In genomic region chr15:63052961-63053698, GRCh38 we compare ENCODE assay signal across 11 cellular contexts. TPM values are rescaled to one million over a fixed set of nuclear protein-coding genes. Genes with fewer than 3 reads are reported as not detected.
DNase-seq lines count a peak whose midpoint lies in the region; ATAC-seq, FAIRE-seq and TF ChIP-seq lines count a peak whose summit lies in the region.
"Had no signal": no experiment of that assay in that cellular context is flagged by ENCODE, and none has a peak within 500 bp of the region (broad histone marks: within the 10 kb centered on the region; RNA-seq: fewer than 3 reads in every experiment).

No MANE protein-coding gene starts in this region.

- H3K4me3 ChIP-seq in WI38 (ENCODE audit: low read depth, low read length) (peak overlapping the region; percentile 24; the same call in 1 of the 2 replicates), heart left ventricle (peak overlapping the region in 5 of 12 donors; percentile 2 to 16 (median 10)), prostate gland (no peak overlapping the region), mucosa of descending colon (no peak overlapping the region)
- H3K4me3 ChIP-seq: PC-9 had no signal

- H3K4me1 ChIP-seq in heart left ventricle (peaks cover 7 to 98% (median 81%) of the 10 kb centered on the region in 12 donors), prostate gland (replicated peaks) (peaks cover 48% of the 10 kb centered on the region), mucosa of descending colon (ENCODE audit: low read depth) (peaks cover 59% of the 10 kb centered on the region)

- TF ChIP-seq CTCF in WI38 (IDR thresholded peaks at IDR 0.05; ENCODE audit: low read depth, low read length) (no peak), heart left ventricle (IDR thresholded peaks at IDR 0.05) (no peak), prostate gland (IDR thresholded peaks at IDR 0.05) (no peak), mucosa of descending colon (IDR thresholded peaks at IDR 0.05) (no peak)

- peaks cover 14% of the 10 kb centered on the region for H3K4me1 Mint-ChIP-seq in activated T-cell treated with anti-CD3 and anti-CD28 coated beads, Interleukin-2, amount 50 U/mL, for 72 hours (ENCODE audit: low read depth)

- H3K36me3 Mint-ChIP-seq in activated T-cell treated with anti-CD3 and anti-CD28 coated beads, Interleukin-2, amount 50 U/mL, for 72 hours (ENCODE audit: insufficient read depth in 2 of 2): peaks cover 1 to 2% of the 10 kb centered on the region in 2 donors

- H3K27me3 ChIP-seq in heart left ventricle (no peaks in the 10 kb centered on the region), prostate gland (replicated peaks; ENCODE audit: insufficient read depth) (no peaks in the 10 kb centered on the region)

- DNase-seq in EH (ENCODE audit: low read depth) (peak; percentile 89), heart left ventricle (peak; percentile 68 to 84 (median 70)), prostate gland (ENCODE audit: low spot score) (peak; percentile 83), GM12891 (ENCODE audit: insufficient read length, low spot score) (no peak), mucosa of descending colon (no peak)
- DNase-seq in activated T-cell treated with anti-CD3 and anti-CD28 coated beads, Interleukin-2, amount 50 U/mL, for 72 hours: no peak
- DNase-seq: DMS53; PC-9; stimulated activated CD4-positive, alpha-beta T cell treated with anti-CD3 and anti-CD28 coated beads, Interleukin-1b, Interleukin-23, amount 100 ng/mL, for 48 hours had no signal

- intact Hi-C loops in heart left ventricle (cut with DNase I): no loop called here
- intact Hi-C loops in prostate gland (cut with DNase I): no loop called here
- intact Hi-C loops in mucosa of descending colon (cut with DNase I, micrococcal nuclease): no loop called here

- H3K36me3 ChIP-seq in heart left ventricle: peaks cover 2 to 71% (median 23%) of the 10 kb centered on the region in 9 donors
- H3K36me3 ChIP-seq in prostate gland: peaks cover 3 to 7% of the 10 kb centered on the region in 2 donors
- H3K36me3 ChIP-seq in mucosa of descending colon (ENCODE audit: low read depth): peaks cover 9% of the 10 kb centered on the region

- no peak overlapping the region for H3K27ac Mint-ChIP-seq in activated T-cell treated with anti-CD3 and anti-CD28 coated beads, Interleukin-2, amount 50 U/mL, for 72 hours

- ATAC-seq in heart left ventricle (peak; percentile 34 to 51 (median 42)), mucosa of descending colon (no peak), HG02610 (IDR thresholded peaks at IDR 0.05; ENCODE audit: unreplicated experiment) (no peak)
- no peak for ATAC-seq in activated T-cell treated with anti-CD3 and anti-CD28 coated beads, Interleukin-2, amount 50 U/mL, for 72 hours (replicated peaks in 1 of 2)

- TF ChIP-seq POLR2A in heart left ventricle (IDR thresholded peaks at IDR 0.05) (peak in 1 of 2 donors; percentile 46), prostate gland (IDR thresholded peaks at IDR 0.05) (no peak), GM12891 (IDR thresholded peaks at IDR 0.05; ENCODE audit: low read depth, low read length) (no peak)

- no peaks in the 10 kb centered on the region for H3K9me3 Mint-ChIP-seq in activated T-cell treated with anti-CD3 and anti-CD28 coated beads, Interleukin-2, amount 50 U/mL, for 72 hours

- H3K27me3 Mint-ChIP-seq in activated T-cell treated with anti-CD3 and anti-CD28 coated beads, Interleukin-2, amount 50 U/mL, for 72 hours (ENCODE audit: low read depth): no peaks in the 10 kb centered on the region

- WGBS in heart left ventricle, 4 donors: 8 to 22% (median 14%) methylated on average over 7 of the region's 7 CpGs
- WGBS in prostate gland: 28% methylated on average over 7 of the region's 7 CpGs

- no peaks in the 10 kb centered on the region for H3K9me3 ChIP-seq in heart left ventricle
- H3K9me3 ChIP-seq in prostate gland: no peaks in the 10 kb centered on the region
- H3K9me3 ChIP-seq in mucosa of descending colon: no peaks in the 10 kb centered on the region

- H3K27ac ChIP-seq in heart left ventricle (peak overlapping the region; percentile 91 to 99 (median 96)), prostate gland (peak overlapping the region; percentile 91 to 95)
- H3K27ac ChIP-seq: PC-9 had no signal

- H3K4me3 Mint-ChIP-seq in activated T-cell treated with anti-CD3 and anti-CD28 coated beads, Interleukin-2, amount 50 U/mL, for 72 hours: no peak overlapping the region

- FAIRE-seq in GM12891 (lab: Jason Lieb, UNC): no peak

TF ChIP-seq in GM12891, 5 proteins besides CTCF, POLR2A, EP300 and RAD21:
- TF ChIP-seq POLR2AphosphoS5 (IDR thresholded peaks at IDR 0.05; ENCODE audit: low read depth, low read length) (no peak), PAX5 (IDR thresholded peaks at IDR 0.05; ENCODE audit: insufficient read depth, low read length, severe bottlenecking) (no peak), POU2F2 (IDR thresholded peaks at IDR 0.05; ENCODE audit: low read depth, low read length) (no peak), SPI1 (IDR thresholded peaks at IDR 0.05; ENCODE audit: low read depth, low read length) (no peak), TAF1 (IDR thresholded peaks at IDR 0.05; ENCODE audit: low read depth, low read length) (no peak)

RNA-seq across cellular contexts. Expression of gene TPM1, which starts 10.6 kb away (rescaled TPM):
- total RNA-seq in heart left ventricle (over 10,000 TPM in 7 of 9 donors, 1,000 to 10,000 TPM in 2; 9,722 to 18,689 (median 13,330) TPM), prostate gland (100 to 1,000 TPM; 564 to 629 TPM), mucosa of descending colon (1,000 to 10,000 TPM in 1 of 3 donors, 100 to 1,000 TPM in 2; 613 to 1,704 (median 696) TPM)
- polyA plus RNA-seq in heart left ventricle: over 10,000 TPM; 13,651 to 16,217 TPM
- 0.68 TPM for polyA plus RNA-seq in GM12891 (2012; ENCODE audit: low read depth, missing spikeins)
- total RNA-seq in activated T-cell treated with anti-CD3 and anti-CD28 coated beads, Interleukin-2, amount 50 U/mL, for 72 hours: 1 to 10 TPM; 9.5 to 9.6 TPM

Comparison
In these comparisons a context has a peak if more than half of its experiments do, and no peak if none do; other contexts are left out.
1. DNase-seq: peak in EH (single experiment), heart left ventricle (5 of 5) and prostate gland (single experiment); none in GM12891 (single experiment), mucosa of descending colon (0 of 3) and activated T-cell treated with anti-CD3 and anti-CD28 coated beads, Interleukin-2, amount 50 U/mL, for 72 hours (0 of 2).
2. ATAC-seq: peak in heart left ventricle (4 of 4); none in mucosa of descending colon (single experiment), activated T-cell treated with anti-CD3 and anti-CD28 coated beads, Interleukin-2, amount 50 U/mL, for 72 hours (0 of 2) and HG02610 (single experiment).
3. RNA of gene TPM1, which starts 10.6 kb away (total RNA-seq): 9,722 to 18,689 TPM in heart left ventricle, 613 to 1,704 TPM in mucosa of descending colon and 564 to 629 TPM in prostate gland; 9.5 to 9.6 TPM in activated T-cell treated with anti-CD3 and anti-CD28 coated beads, Interleukin-2, amount 50 U/mL, for 72 hours; every median in the first group is over 10 times any median in the second.